Comparison of ENCODE assay signal across 1 cellular context in the genomic region with DNA sequence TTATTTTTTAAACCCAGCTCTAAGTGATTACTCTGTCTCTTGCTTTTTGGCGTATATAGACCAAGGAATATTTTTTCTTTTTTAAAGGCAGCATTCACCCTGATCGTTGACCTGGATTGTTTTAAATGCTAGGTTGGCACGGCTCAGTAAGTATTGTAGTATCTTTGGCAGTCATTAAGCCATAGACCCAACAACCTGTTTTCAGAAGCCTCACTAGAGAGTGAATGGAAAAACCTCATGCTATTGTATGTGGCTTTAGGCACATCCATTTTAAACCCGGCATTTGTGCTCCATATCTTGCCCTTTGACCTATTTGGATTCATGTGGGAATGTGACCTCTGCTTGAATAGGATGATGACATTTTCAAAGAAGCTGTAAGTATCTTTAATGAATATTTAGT.
TF ChIP-seq lines count a peak whose summit lies in the region.

No MANE protein-coding gene starts in this region.

TF ChIP-seq in H1, 55 proteins besides CTCF, POLR2A, EP300 and RAD21 (continued from another document):
- TF ChIP-seq, protein P1, sequence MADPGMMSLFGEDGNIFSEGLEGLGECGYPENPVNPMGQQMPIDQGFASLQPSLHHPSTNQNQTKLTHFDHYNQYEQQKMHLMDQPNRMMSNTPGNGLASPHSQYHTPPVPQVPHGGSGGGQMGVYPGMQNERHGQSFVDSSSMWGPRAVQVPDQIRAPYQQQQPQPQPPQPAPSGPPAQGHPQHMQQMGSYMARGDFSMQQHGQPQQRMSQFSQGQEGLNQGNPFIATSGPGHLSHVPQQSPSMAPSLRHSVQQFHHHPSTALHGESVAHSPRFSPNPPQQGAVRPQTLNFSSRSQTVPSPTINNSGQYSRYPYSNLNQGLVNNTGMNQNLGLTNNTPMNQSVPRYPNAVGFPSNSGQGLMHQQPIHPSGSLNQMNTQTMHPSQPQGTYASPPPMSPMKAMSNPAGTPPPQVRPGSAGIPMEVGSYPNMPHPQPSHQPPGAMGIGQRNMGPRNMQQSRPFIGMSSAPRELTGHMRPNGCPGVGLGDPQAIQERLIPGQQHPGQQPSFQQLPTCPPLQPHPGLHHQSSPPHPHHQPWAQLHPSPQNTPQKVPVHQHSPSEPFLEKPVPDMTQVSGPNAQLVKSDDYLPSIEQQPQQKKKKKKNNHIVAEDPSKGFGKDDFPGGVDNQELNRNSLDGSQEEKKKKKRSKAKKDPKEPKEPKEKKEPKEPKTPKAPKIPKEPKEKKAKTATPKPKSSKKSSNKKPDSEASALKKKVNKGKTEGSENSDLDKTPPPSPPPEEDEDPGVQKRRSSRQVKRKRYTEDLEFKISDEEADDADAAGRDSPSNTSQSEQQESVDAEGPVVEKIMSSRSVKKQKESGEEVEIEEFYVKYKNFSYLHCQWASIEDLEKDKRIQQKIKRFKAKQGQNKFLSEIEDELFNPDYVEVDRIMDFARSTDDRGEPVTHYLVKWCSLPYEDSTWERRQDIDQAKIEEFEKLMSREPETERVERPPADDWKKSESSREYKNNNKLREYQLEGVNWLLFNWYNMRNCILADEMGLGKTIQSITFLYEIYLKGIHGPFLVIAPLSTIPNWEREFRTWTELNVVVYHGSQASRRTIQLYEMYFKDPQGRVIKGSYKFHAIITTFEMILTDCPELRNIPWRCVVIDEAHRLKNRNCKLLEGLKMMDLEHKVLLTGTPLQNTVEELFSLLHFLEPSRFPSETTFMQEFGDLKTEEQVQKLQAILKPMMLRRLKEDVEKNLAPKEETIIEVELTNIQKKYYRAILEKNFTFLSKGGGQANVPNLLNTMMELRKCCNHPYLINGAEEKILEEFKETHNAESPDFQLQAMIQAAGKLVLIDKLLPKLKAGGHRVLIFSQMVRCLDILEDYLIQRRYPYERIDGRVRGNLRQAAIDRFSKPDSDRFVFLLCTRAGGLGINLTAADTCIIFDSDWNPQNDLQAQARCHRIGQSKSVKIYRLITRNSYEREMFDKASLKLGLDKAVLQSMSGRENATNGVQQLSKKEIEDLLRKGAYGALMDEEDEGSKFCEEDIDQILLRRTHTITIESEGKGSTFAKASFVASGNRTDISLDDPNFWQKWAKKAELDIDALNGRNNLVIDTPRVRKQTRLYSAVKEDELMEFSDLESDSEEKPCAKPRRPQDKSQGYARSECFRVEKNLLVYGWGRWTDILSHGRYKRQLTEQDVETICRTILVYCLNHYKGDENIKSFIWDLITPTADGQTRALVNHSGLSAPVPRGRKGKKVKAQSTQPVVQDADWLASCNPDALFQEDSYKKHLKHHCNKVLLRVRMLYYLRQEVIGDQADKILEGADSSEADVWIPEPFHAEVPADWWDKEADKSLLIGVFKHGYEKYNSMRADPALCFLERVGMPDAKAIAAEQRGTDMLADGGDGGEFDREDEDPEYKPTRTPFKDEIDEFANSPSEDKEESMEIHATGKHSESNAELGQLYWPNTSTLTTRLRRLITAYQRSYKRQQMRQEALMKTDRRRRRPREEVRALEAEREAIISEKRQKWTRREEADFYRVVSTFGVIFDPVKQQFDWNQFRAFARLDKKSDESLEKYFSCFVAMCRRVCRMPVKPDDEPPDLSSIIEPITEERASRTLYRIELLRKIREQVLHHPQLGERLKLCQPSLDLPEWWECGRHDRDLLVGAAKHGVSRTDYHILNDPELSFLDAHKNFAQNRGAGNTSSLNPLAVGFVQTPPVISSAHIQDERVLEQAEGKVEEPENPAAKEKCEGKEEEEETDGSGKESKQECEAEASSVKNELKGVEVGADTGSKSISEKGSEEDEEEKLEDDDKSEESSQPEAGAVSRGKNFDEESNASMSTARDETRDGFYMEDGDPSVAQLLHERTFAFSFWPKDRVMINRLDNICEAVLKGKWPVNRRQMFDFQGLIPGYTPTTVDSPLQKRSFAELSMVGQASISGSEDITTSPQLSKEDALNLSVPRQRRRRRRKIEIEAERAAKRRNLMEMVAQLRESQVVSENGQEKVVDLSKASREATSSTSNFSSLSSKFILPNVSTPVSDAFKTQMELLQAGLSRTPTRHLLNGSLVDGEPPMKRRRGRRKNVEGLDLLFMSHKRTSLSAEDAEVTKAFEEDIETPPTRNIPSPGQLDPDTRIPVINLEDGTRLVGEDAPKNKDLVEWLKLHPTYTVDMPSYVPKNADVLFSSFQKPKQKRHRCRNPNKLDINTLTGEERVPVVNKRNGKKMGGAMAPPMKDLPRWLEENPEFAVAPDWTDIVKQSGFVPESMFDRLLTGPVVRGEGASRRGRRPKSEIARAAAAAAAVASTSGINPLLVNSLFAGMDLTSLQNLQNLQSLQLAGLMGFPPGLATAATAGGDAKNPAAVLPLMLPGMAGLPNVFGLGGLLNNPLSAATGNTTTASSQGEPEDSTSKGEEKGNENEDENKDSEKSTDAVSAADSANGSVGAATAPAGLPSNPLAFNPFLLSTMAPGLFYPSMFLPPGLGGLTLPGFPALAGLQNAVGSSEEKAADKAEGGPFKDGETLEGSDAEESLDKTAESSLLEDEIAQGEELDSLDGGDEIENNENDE (IDR thresholded peaks at IDR 0.05; ENCODE audit: insufficient replicate concordance, low read length): no peak
- TF ChIP-seq CBX5 (IDR thresholded peaks at IDR 0.05; ENCODE audit: low read depth, low read length): no peak
- TF ChIP-seq CTBP2 (IDR thresholded peaks at IDR 0.05; ENCODE audit: borderline replicate concordance, insufficient read depth, insufficient read length, low read length): no peak
- no peak for TF ChIP-seq ZNF274 (IDR thresholded peaks at IDR 0.05; ENCODE audit: borderline replicate concordance, extremely low read depth, low read length)
- TF ChIP-seq POLR2AphosphoS5 (IDR thresholded peaks at IDR 0.05; ENCODE audit: low read depth, low read length): no peak
- TF ChIP-seq SP1 (IDR thresholded peaks at IDR 0.05; ENCODE audit: low read depth, low read length): no peak
- TF ChIP-seq EGR1 (IDR thresholded peaks at IDR 0.05; ENCODE audit: borderline replicate concordance, low read depth, low read length): no peak
- no peak for TF ChIP-seq SIX5 (IDR thresholded peaks at IDR 0.05; ENCODE audit: low read depth, low read length)
